27 cellular contexts compared by ENCODE assay signal in the genomic region with DNA sequence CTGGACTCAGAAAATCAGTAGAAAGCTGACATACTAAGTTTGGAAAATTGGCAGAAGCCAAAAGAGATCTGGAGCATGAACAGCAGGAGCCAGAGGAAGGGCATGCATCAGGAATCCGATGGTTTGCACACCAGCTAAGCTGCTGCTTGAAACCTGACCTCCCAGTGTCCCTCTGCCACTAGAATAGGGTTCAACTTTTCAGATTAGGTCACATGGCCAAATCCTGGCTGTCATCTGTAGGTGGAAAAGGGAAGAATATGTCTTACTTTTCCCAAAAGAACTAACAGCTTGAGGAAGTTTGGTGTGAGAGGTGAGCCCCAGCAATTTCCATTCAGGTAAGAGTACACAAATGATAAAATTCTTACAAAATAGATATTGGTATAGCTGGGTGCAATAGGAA.
"Had no signal": no experiment of that assay in that cellular context is flagged by ENCODE, and none has a peak within 500 bp of the region (broad histone marks: within the 10 kb centered on the region; RNA-seq: fewer than 3 reads in every experiment).

No MANE protein-coding gene starts in this region.

- H3K27me3 Mint-ChIP-seq: dendritic cell treated with granulocyte-macrophage colony-stimulating factor and Interleukin-4, amounts not matched to agents 40 ng/mL and 50 ng/mL, for 4 days; naive B cell; natural killer cell treated with Interleukin-12 subunit alpha and Interleukin-12 subunit beta and Interleukin-15 and Interleukin-18, amount 100 ng/mL, for 72 hours; type B pancreatic cell had no signal

- H3K36me3 Mint-ChIP-seq: mesothelial cell of epicardium; naive B cell; natural killer cell treated with Interleukin-12 subunit alpha and Interleukin-12 subunit beta and Interleukin-15 and Interleukin-18, amount 100 ng/mL, for 72 hours; stimulated activated effector memory CD8-positive, alpha-beta T cell treated with anti-CD3 and anti-CD28 coated beads, Interleukin-12 subunit alpha, Interleukin-12 subunit beta, amount 100 ng/mL, for 72 hours; type B pancreatic cell had no signal

- H3K27ac Mint-ChIP-seq: dendritic cell treated with granulocyte-macrophage colony-stimulating factor and Interleukin-4, amounts not matched to agents 40 ng/mL and 50 ng/mL, for 4 days; mesothelial cell of epicardium; naive B cell; natural killer cell treated with Interleukin-12 subunit alpha and Interleukin-12 subunit beta and Interleukin-15 and Interleukin-18, amount 100 ng/mL, for 72 hours; stimulated activated effector memory CD8-positive, alpha-beta T cell treated with anti-CD3 and anti-CD28 coated beads, Interleukin-12 subunit alpha, Interleukin-12 subunit beta, amount 100 ng/mL, for 72 hours; type B pancreatic cell had no signal

- H3K27ac ChIP-seq: colonic mucosa, esophagus squamous epithelium, heart right ventricle, ovary, psoas muscle, sigmoid colon, stomach, testis, tibial artery had no signal

- ATAC-seq: heart right ventricle; left lobe of liver; mucosa of descending colon; natural killer cell treated with Interleukin-12 subunit alpha and Interleukin-12 subunit beta and Interleukin-15 and Interleukin-18, amount 100 ng/mL, for 72 hours; psoas muscle; right cardiac atrium; stimulated activated effector memory CD8-positive, alpha-beta T cell treated with anti-CD3 and anti-CD28 coated beads, Interleukin-12 subunit alpha, Interleukin-12 subunit beta, amount 100 ng/mL, for 72 hours had no signal

- H3K4me1 Mint-ChIP-seq: mesothelial cell of epicardium; naive B cell; stimulated activated effector memory CD8-positive, alpha-beta T cell treated with anti-CD3 and anti-CD28 coated beads, Interleukin-12 subunit alpha, Interleukin-12 subunit beta, amount 100 ng/mL, for 72 hours had no signal

- H3K4me3 Mint-ChIP-seq: dendritic cell treated with granulocyte-macrophage colony-stimulating factor and Interleukin-4, amounts not matched to agents 40 ng/mL and 50 ng/mL, for 4 days; mesothelial cell of epicardium; naive B cell; natural killer cell treated with Interleukin-12 subunit alpha and Interleukin-12 subunit beta and Interleukin-15 and Interleukin-18, amount 100 ng/mL, for 72 hours; stimulated activated effector memory CD8-positive, alpha-beta T cell treated with anti-CD3 and anti-CD28 coated beads, Interleukin-12 subunit alpha, Interleukin-12 subunit beta, amount 100 ng/mL, for 72 hours; type B pancreatic cell had no signal

- H3K27me3 ChIP-seq: colonic mucosa, esophagus squamous epithelium, heart right ventricle, ovary, sigmoid colon, stomach, testis, tibial artery had no signal

- H3K4me1 ChIP-seq: colonic mucosa, esophagus squamous epithelium, heart right ventricle, psoas muscle, sigmoid colon, stomach, testis, tibial artery had no signal

- H3K4me3 ChIP-seq: colonic mucosa, esophagus squamous epithelium, heart right ventricle, mucosa of descending colon, ovary, psoas muscle, sigmoid colon, stomach, testis, tibial artery had no signal

- DNase-seq: colonic mucosa; effector memory CD4-positive, alpha-beta T cell; erythroblast; esophagus squamous epithelium; foreskin melanocyte; glutamatergic neuron; heart right ventricle; mesenchymal stem cell; mucosa of descending colon; naive B cell; occipital lobe; ovary; psoas muscle; right cardiac atrium; sigmoid colon; stimulated activated CD4-positive, alpha-beta T cell treated with anti-CD3 and anti-CD28 coated beads, Interleukin-2, amount 100 ng/mL, for 24 hours; stimulated activated CD4-positive, alpha-beta T cell treated with anti-CD3 and anti-CD28 coated beads, Interleukin-4, amount 100 ng/mL, for 24 hours; stimulated activated naive CD4-positive, alpha-beta T cell treated with Interleukin-2 at 50 U/mL for 16 hours; stomach; testis; tibial artery had no signal

- H3K36me3 ChIP-seq: colonic mucosa, esophagus squamous epithelium, heart right ventricle, ovary, sigmoid colon, stomach, tibial artery had no signal

- H3K9me3 ChIP-seq: colonic mucosa, esophagus squamous epithelium, heart right ventricle, ovary, psoas muscle, sigmoid colon, stomach, testis, tibial artery had no signal

- H3K9me3 Mint-ChIP-seq: dendritic cell treated with granulocyte-macrophage colony-stimulating factor and Interleukin-4, amounts not matched to agents 40 ng/mL and 50 ng/mL, for 4 days; mesothelial cell of epicardium; naive B cell; type B pancreatic cell had no signal
